ENCODE assay signal across 1 cellular context in the genomic region with DNA sequence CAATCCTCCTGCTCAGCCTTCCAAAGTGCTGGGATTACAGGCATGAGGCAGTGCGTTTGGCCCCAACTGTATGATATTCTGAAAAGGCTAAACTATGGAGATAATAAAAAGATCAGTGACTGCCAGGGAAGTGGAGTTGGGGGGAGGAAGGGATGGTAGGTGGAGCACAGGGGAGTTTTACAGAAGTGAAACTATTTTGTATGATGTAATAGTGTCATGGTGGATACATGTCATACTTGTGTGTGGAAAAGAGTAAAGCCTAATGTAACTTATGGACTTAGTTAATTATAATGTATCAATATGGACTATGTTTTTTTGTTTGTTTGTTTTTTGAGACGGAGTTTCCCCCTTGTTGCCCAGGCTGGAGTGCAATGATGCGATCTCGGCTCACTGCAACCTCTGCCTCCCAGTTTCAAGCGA.
TF ChIP-seq lines count a peak whose summit lies in the region.

No MANE protein-coding gene starts in this region.

TF ChIP-seq in HEK293, 187 proteins besides CTCF, POLR2A, EP300 and RAD21:
- no peak for TF ChIP-seq ZFP3 (tag by site-specific recombination; IDR thresholded peaks at IDR 0.05; ENCODE audit: low read depth)
- no peak for TF ChIP-seq ZNF621 (tag by site-specific recombination; IDR thresholded peaks at IDR 0.05)
- TF ChIP-seq ZNF777 (tag by site-specific recombination; IDR thresholded peaks at IDR 0.05; ENCODE audit: borderline replicate concordance), result no peak
- peak; percentile 52; the same call in 1 of the 2 replicates for TF ChIP-seq ATF2 (tag by site-specific recombination; IDR thresholded peaks at IDR 0.05; ENCODE audit: low read depth)
- peak; percentile 97 for TF ChIP-seq PRDM10 (tag by site-specific recombination; IDR thresholded peaks at IDR 0.05)
- TF ChIP-seq YY2 (tag by site-specific recombination; IDR thresholded peaks at IDR 0.05), result peak; percentile 22; the same call in 1 of the 2 replicates
- TF ChIP-seq MEIS1 (CRISPR knock-in tag; IDR thresholded peaks at IDR 0.05; ENCODE audit: borderline replicate concordance), result no peak
- TF ChIP-seq RBAK (tag by site-specific recombination; IDR thresholded peaks at IDR 0.05), result no peak
TF ChIP-seq in HEK293: peak in this region for 3.
